Comparison of ENCODE assay signal across 17 cellular contexts in the genomic region with DNA sequence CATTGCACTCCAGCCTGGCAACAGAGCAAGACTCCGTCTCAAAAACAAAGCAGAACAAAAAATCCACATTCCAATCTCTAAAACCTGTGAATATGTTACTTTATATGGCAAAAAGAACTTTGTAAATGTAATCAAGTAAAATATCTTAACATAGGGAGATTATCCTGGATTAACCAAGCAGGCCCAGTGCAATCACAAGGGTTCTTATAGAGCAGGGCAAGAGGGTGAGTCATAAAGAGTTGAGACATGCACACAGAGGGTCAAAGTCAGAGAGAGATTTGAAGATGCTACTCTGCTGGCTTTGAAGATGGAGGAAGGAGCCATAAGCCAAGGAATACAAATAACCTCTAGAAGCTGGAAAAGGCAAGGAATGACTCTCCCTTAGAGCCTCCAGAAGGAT.
"Had no signal": no experiment of that assay in that cellular context is flagged by ENCODE, and none has a peak within 500 bp of the region (broad histone marks: within the 10 kb centered on the region; RNA-seq: fewer than 3 reads in every experiment).

No MANE protein-coding gene starts in this region.

- H3K4me3 ChIP-seq: breast epithelium, esophagus squamous epithelium, suprapubic skin, transverse colon, uterus had no signal

- H3K36me3 ChIP-seq: breast epithelium, esophagus squamous epithelium, suprapubic skin, transverse colon, uterus had no signal

- DNase-seq: activated CD4-positive, alpha-beta T cell treated with anti-CD3 and anti-CD28 coated beads, Interleukin-2, amount 50 U/mL, for 1 hour; activated CD8-positive, alpha-beta memory T cell treated with anti-CD3 and anti-CD28 coated beads, Interleukin-2, amount 50 U/mL, for 48 hours; activated gamma-delta T cell; activated T-cell treated with anti-CD3 and anti-CD28 coated beads, Interleukin-2, amount 50 U/mL, for 48 hours; cerebellar nuclear complex; effector CD4-positive, alpha-beta T cell; esophagus squamous epithelium; kidney; retina; stimulated activated naive CD8-positive, alpha-beta T cell treated with anti-CD3 and anti-CD28 coated beads, Interleukin-15, amount 100 ng/mL, for 72 hours; transverse colon; uterus had no signal

- FAIRE-seq: astrocyte, frontal cortex, kidney had no signal

- H3K9me3 ChIP-seq: breast epithelium, esophagus squamous epithelium, suprapubic skin, transverse colon, uterus had no signal

- ATAC-seq: left lobe of liver; stimulated activated naive CD8-positive, alpha-beta T cell treated with anti-CD3 and anti-CD28 coated beads, Interleukin-15, amount 100 ng/mL, for 72 hours had no signal

- H3K27ac ChIP-seq: breast epithelium, esophagus squamous epithelium, suprapubic skin, transverse colon, uterus had no signal

- H3K4me1 ChIP-seq: breast epithelium, esophagus squamous epithelium, suprapubic skin, transverse colon, uterus had no signal

- H3K27me3 ChIP-seq: breast epithelium, esophagus squamous epithelium, suprapubic skin, transverse colon, uterus had no signal
